19 cellular contexts compared by ENCODE assay signal in genomic region chr11:21485426-21485825, GRCh38.
A peak's percentile ranks its signal among the peaks of the same experiment; 100 is the strongest.
DNase-seq lines count a peak whose midpoint lies in the region; ATAC-seq, FAIRE-seq and TF ChIP-seq lines count a peak whose summit lies in the region.
"Had no signal": no experiment of that assay in that cellular context is flagged by ENCODE, and none has a peak within 500 bp of the region (broad histone marks: within the 10 kb centered on the region; RNA-seq: fewer than 3 reads in every experiment).

No MANE protein-coding gene starts in this region.

- H3K9me3 ChIP-seq in H1 (ENCODE audit: insufficient read depth in 2 of 2, low read depth in 1 of 2, low read length in 1 of 2) (no peaks in the 10 kb centered on the region), smooth muscle cell (replicated peaks; ENCODE audit: low read depth) (no peaks in the 10 kb centered on the region), heart left ventricle (peaks cover 0 to 14% (median 1%) of the 10 kb centered on the region in 12 donors)
- H3K9me3 ChIP-seq: HAP-1 had no signal

- H3K9ac ChIP-seq in H1 (replicated peaks in 1 of 4; ENCODE audit: extremely low read depth in 1 of 4, low read depth in 3 of 4, low read length in 3 of 4) (no peak overlapping the region), smooth muscle cell (ENCODE audit: low read depth) (no peak overlapping the region)

- no peak overlapping the region for H2BK5ac ChIP-seq in H1 (ENCODE audit: low read depth, low read length)

- H4K8ac ChIP-seq in H1 (ENCODE audit: extremely low read depth, insufficient read depth, low read length), result no peak overlapping the region

- H3K23ac ChIP-seq in H1 (ENCODE audit: insufficient read length), result no peak overlapping the region

- no peak overlapping the region for H3K4ac ChIP-seq in H1 (replicated peaks; ENCODE audit: insufficient read length, low read depth, low read length)

- TF ChIP-seq RAD21 in H1 (IDR thresholded peaks at IDR 0.05 in 1 of 2, conservative IDR thresholded peaks at IDR 0.05 in 1 of 2; ENCODE audit: low read depth in 2 of 2, low read length in 2 of 2), result no peak

- WGBS in H1 (ENCODE audit: extremely low coverage in 1 of 2, insufficient coverage in 1 of 2, insufficient read length in 1 of 2, insufficient replicate concordance in 2 of 2, low coverage in 1 of 2, low lambda C conversion rate in 2 of 2, missing lambda C conversion rate in 1 of 2), 2 experiments, result 71% methylated on average over 5 of the region's 5 CpGs; no CpG with 5 or more reads in 1 of the 2 experiments
- WGBS in smooth muscle cell (ENCODE audit: low lambda C conversion rate), result 91% methylated on average over 4 of the region's 5 CpGs
- 71 to 81% (median 74%) methylated on average over 5 of the region's 5 CpGs for WGBS in heart left ventricle, 4 donors

- H4K91ac ChIP-seq in H1 (replicated peaks; ENCODE audit: insufficient read length, low read length), result no peak overlapping the region

- H3K36me3 ChIP-seq in H1 (ENCODE audit: control insufficient read depth in 2 of 4, insufficient read depth in 4 of 4, low read length in 3 of 4) (no peaks in the 10 kb centered on the region), smooth muscle cell (ENCODE audit: low read depth) (no peaks in the 10 kb centered on the region), heart left ventricle (no peaks in the 10 kb centered on the region)
- H3K36me3 ChIP-seq: HAP-1 had no signal

- 0 out of 2 replicates have a peak overlapping the region, but pooled peaks have one; percentile 13 for H2AFZ ChIP-seq in H1 (ENCODE audit: low read length)
- no peak overlapping the region for H2AFZ ChIP-seq in smooth muscle cell (ENCODE audit: low read depth)
- H2AFZ ChIP-seq: GM23338 had no signal

- POLR2A ChIA-PET in H1 (lab: Charles Lee; ENCODE audit: partially characterized antibody), result no interaction called here

- H3K27me3 ChIP-seq in H1 (replicated peaks in 1 of 4; ENCODE audit: control insufficient read depth in 3 of 4, extremely low read depth in 1 of 4, insufficient read depth in 3 of 4, low read length in 3 of 4), result peaks cover 0 to 1% (median 0%) of the 10 kb centered on the region in 4 experiments; a peak in 1 of 7 replicates
- H3K27me3 ChIP-seq in smooth muscle cell (ENCODE audit: low read depth), result no peaks in the 10 kb centered on the region
- no peaks in the 10 kb centered on the region for H3K27me3 ChIP-seq in heart left ventricle

- no peak for TF ChIP-seq EP300 in H1 (IDR thresholded peaks at IDR 0.05; ENCODE audit: borderline replicate concordance in 1 of 2, low read depth in 2 of 2, low read length in 2 of 2)

- H2AK5ac ChIP-seq in H1 (ENCODE audit: low read depth, low read length), result no peak overlapping the region

- H3K23me2 ChIP-seq in H1 (ENCODE audit: low read depth, low read length), result no peaks in the 10 kb centered on the region

- ATAC-seq in GM18909 (IDR thresholded peaks at IDR 0.05; ENCODE audit: poor library complexity, unreplicated experiment) (no peak), heart left ventricle (no peak)
- ATAC-seq: GM12878, GM23338 had no signal

- FAIRE-seq in H1 (lab: Jason Lieb, UNC), result no peak
- FAIRE-seq: GM12878, H54 had no signal

- no peak overlapping the region for H3K56ac ChIP-seq in H1 (replicated peaks; ENCODE audit: insufficient read length, low read depth, low read length)

- H2BK120ac ChIP-seq in H1 (replicated peaks; ENCODE audit: low read depth, low read length), result no peak overlapping the region

- H3K4me1 ChIP-seq in H1 (replicated peaks in 1 of 4; ENCODE audit: control insufficient read depth in 3 of 4, insufficient read depth in 4 of 4, low read length in 3 of 4) (no peaks in the 10 kb centered on the region), smooth muscle cell (ENCODE audit: low read depth) (no peaks in the 10 kb centered on the region), heart left ventricle (no peaks in the 10 kb centered on the region)
- H3K4me1 ChIP-seq: HAP-1 had no signal

- no peak overlapping the region for H3K18ac ChIP-seq in H1 (ENCODE audit: extremely low read depth, low read length)

- TF ChIP-seq CTCF in H1 (IDR thresholded peaks at IDR 0.05; ENCODE audit: control extremely low read depth in 1 of 3, insufficient read depth in 1 of 3, low read depth in 1 of 3, low read length in 3 of 3), result no peak
- TF ChIP-seq CTCF in smooth muscle cell (IDR thresholded peaks at IDR 0.05; ENCODE audit: borderline replicate concordance, insufficient read depth, poor library complexity, severe bottlenecking), result no peak
- no peak for TF ChIP-seq CTCF in heart left ventricle (IDR thresholded peaks at IDR 0.05)

- no peak overlapping the region for H3K14ac ChIP-seq in H1 (ENCODE audit: insufficient read length)

- H3K79me2 ChIP-seq in H1 (ENCODE audit: control insufficient read depth in 1 of 2, insufficient read depth in 2 of 2, low read length in 2 of 2), result no peaks in the 10 kb centered on the region
- H3K79me2 ChIP-seq in smooth muscle cell (ENCODE audit: low read depth), result no peaks in the 10 kb centered on the region

- H3K27ac ChIP-seq in H1 (ENCODE audit: low read depth, low read length) (no peak overlapping the region), smooth muscle cell (ENCODE audit: low read depth) (no peak overlapping the region), heart left ventricle (no peak overlapping the region)

- DNase-seq in anterior cingulate cortex (lab: John Stamatoyannopoulos, UW) (peak in 32 of 58 donors; percentile 3 to 74 (median 41)), H1 (ENCODE audit: low read depth in 1 of 2, low spot score in 2 of 2) (no peak), posterior cingulate gyrus (peak in 7 of 10 donors; percentile 34 to 92 (median 67)), smooth muscle cell (lab: John Stamatoyannopoulos, UW; ENCODE audit: unreplicated experiment) (no peak), D341Med (ENCODE audit: low spot score) (no peak), heart left ventricle (no peak)
- DNase-seq: C1 segment of cervical spinal cord; Calu3; CD4-positive, alpha-beta memory T cell; COR-L47; DMS153; DND-41; GDM1; HFFc6 had no signal

- TF ChIP-seq POLR2A in H1 (IDR thresholded peaks at IDR 0.05; ENCODE audit: control extremely low read depth in 1 of 2, low read depth in 2 of 2, low read length in 2 of 2), result no peak
- no peak for TF ChIP-seq POLR2A in heart left ventricle (IDR thresholded peaks at IDR 0.05)

- H4K5ac ChIP-seq in H1 (ENCODE audit: insufficient read length, low read depth, low read length), result no peak overlapping the region

- H3K79me1 ChIP-seq in H1 (ENCODE audit: low read depth, low read length), result no peaks in the 10 kb centered on the region

- no peak overlapping the region for H2BK12ac ChIP-seq in H1 (ENCODE audit: low read depth, low read length)

- H4K20me1 ChIP-seq in H1 (replicated peaks in 1 of 2; ENCODE audit: control insufficient read depth in 1 of 2, insufficient read depth in 2 of 2, low read length in 2 of 2) (no peaks in the 10 kb centered on the region), smooth muscle cell (ENCODE audit: low read depth) (no peaks in the 10 kb centered on the region)

- no peak overlapping the region for H3K4me3 ChIP-seq in H1 (ENCODE audit: extremely low read depth in 1 of 4, insufficient read depth in 2 of 4, low read depth in 3 of 4, low read length in 4 of 4)
- H3K4me3 ChIP-seq in smooth muscle cell, result no peak overlapping the region
- no peak overlapping the region for H3K4me3 ChIP-seq in heart left ventricle
- H3K4me3 ChIP-seq: GM12878, GM23338, HAP-1 had no signal

- H2BK15ac ChIP-seq in H1 (ENCODE audit: low read length), result no peak overlapping the region

- H3K4me2 ChIP-seq in H1 (ENCODE audit: insufficient read depth in 1 of 2, low read depth in 2 of 2, low read length in 2 of 2), result no peak overlapping the region
- H3K4me2 ChIP-seq in smooth muscle cell, result no peak overlapping the region
- H3K4me2 ChIP-seq: GM23338 had no signal

- H2BK20ac ChIP-seq in H1 (ENCODE audit: low read length), result no peak overlapping the region

- H3F3A ChIP-seq in smooth muscle cell (ENCODE audit: low read depth), result no peaks in the 10 kb centered on the region

- CTCF ChIA-PET in H1 (lab: Charles Lee; ENCODE audit: partially characterized antibody), result interaction anchor here (1.1 to 1.8 kb wide), 2 partner anchors 10 to 26 kb away, joined by 3 to 5 read pairs; no protein-coding TSS in a partner anchor

- intact Hi-C loops in posterior cingulate gyrus (cut with DNase I) (no loop called here), heart left ventricle (cut with DNase I) (no loop called here)

TF ChIP-seq in H1, 55 proteins besides CTCF, POLR2A, EP300 and RAD21 (continues in another document):
- no peak for TF ChIP-seq CEBPB (IDR thresholded peaks at IDR 0.05; ENCODE audit: low read depth, low read length)
- TF ChIP-seq EZH2 (IDR thresholded peaks at IDR 0.05; ENCODE audit: low read depth, low read length, severe bottlenecking), result no peak
- TF ChIP-seq RFX5 (IDR thresholded peaks at IDR 0.05; ENCODE audit: borderline replicate concordance, low read depth, low read length), result no peak
- no peak for TF ChIP-seq BACH1 (IDR thresholded peaks at IDR 0.05; ENCODE audit: low read length)
- TF ChIP-seq RBBP5 (IDR thresholded peaks at IDR 0.05; ENCODE audit: borderline replicate concordance, low read depth, low read length), result no peak
- TF ChIP-seq SIN3A (conservative IDR thresholded peaks at IDR 0.05 in 1 of 2, IDR thresholded peaks at IDR 0.05 in 1 of 2; ENCODE audit: low read depth in 1 of 2, low read length in 2 of 2), result no peak
- TF ChIP-seq ASH2L (IDR thresholded peaks at IDR 0.05; ENCODE audit: low read length), result no peak
- no peak for TF ChIP-seq GABPA (IDR thresholded peaks at IDR 0.05; ENCODE audit: borderline replicate concordance, insufficient read depth, low read length)
- no peak for TF ChIP-seq CTBP2 (IDR thresholded peaks at IDR 0.05; ENCODE audit: borderline replicate concordance, insufficient read depth, insufficient read length, low read length)
- TF ChIP-seq JUN (IDR thresholded peaks at IDR 0.05; ENCODE audit: low read depth, low read length), result no peak
- no peak for TF ChIP-seq GTF2F1 (IDR thresholded peaks at IDR 0.05; ENCODE audit: borderline replicate concordance, low read depth, low read length)

Comparison
In these comparisons a context has a peak if more than half of its experiments do, and no peak if none do; other contexts are left out.
1. DNase-seq: peak in anterior cingulate cortex (32 of 58) and posterior cingulate gyrus (7 of 10); none in H1 (0 of 2), smooth muscle cell (single experiment), D341Med (single experiment) and heart left ventricle (0 of 5).